Comparison of ENCODE assay signal across 12 cellular contexts in genomic region chr5:103849934-103850333, GRCh38.
DNase-seq lines count a peak whose midpoint lies in the region; ATAC-seq and TF ChIP-seq lines count a peak whose summit lies in the region.
"Had no signal": no experiment of that assay in that cellular context is flagged by ENCODE, and none has a peak within 500 bp of the region (broad histone marks: within the 10 kb centered on the region; RNA-seq: fewer than 3 reads in every experiment).

No MANE protein-coding gene starts in this region.

- H3K27me3 ChIP-seq in transverse colon, result no peaks in the 10 kb centered on the region

- intact Hi-C loops in transverse colon (cut with DNase I; ENCODE audit: low total_unique reads), result no loop called here

- TF ChIP-seq CTCF in transverse colon (IDR thresholded peaks at IDR 0.05), result no peak

- DNase-seq in COLO829 (ENCODE audit: low spot score) (peak; percentile 22), SW480 (ENCODE audit: low spot score) (peak; percentile 68), iris pigment epithelial cell (ENCODE audit: low read depth) (peak; percentile 94), NCI-H524 (lab: John Stamatoyannopoulos, UW) (no peak), transverse colon (no peak), iPS-NIHi11 (ENCODE audit: low spot score) (no peak)
- DNase-seq: activated gamma-delta T cell treated with Interleukin-2 at 50 U/mL for 16 hours; CD4-positive, alpha-beta T cell; Kasumi-1; NK-92 treated with Interleukin-12 subunit alpha and Interleukin-12 subunit beta, amount 100 ng/mL, for 24 hours had no signal

- no peaks in the 10 kb centered on the region for H3K4me1 ChIP-seq in transverse colon

- 64 to 70% methylated on average over 3 of the region's 3 CpGs for WGBS in transverse colon (ENCODE audit: low coverage in 1 of 2), 2 donors

- no peaks in the 10 kb centered on the region for H3K36me3 ChIP-seq in transverse colon

- in situ Hi-C loops in transverse colon (cut with MboI; ENCODE audit: low pct_ligation_motif_present in 1 of 4, low pct_unique_long_range_greater_than_20kb in 1 of 4, low sequenced_read_pairs in 3 of 4), result no loop called here

- no peak for TF ChIP-seq POLR2A in transverse colon (IDR thresholded peaks at IDR 0.05)

- H3K27ac ChIP-seq in transverse colon, result no peak overlapping the region

- H3K9me3 ChIP-seq in transverse colon, result no peaks in the 10 kb centered on the region

- ATAC-seq in HG02870 (IDR thresholded peaks at IDR 0.05; ENCODE audit: unreplicated experiment) (peak; percentile 62), HG03139 (IDR thresholded peaks at IDR 0.05; ENCODE audit: unreplicated experiment) (no peak)

- H3K4me3 ChIP-seq in transverse colon, result no peak overlapping the region

- TF ChIP-seq EP300 in transverse colon (IDR thresholded peaks at IDR 0.05; ENCODE audit: low read depth), result no peak

Comparison
In these comparisons a context has a peak if more than half of its experiments do, and no peak if none do; other contexts are left out.
1. DNase-seq: peak in COLO829 (single experiment), SW480 (single experiment) and iris pigment epithelial cell (single experiment); none in NCI-H524 (0 of 2), transverse colon (single experiment) and iPS-NIHi11 (single experiment).